12 cellular contexts compared by ENCODE assay signal in genomic region chr15:65083262-65083701, GRCh38. TPM values are rescaled to one million over a fixed set of nuclear protein-coding genes. Genes with fewer than 3 reads are reported as not detected.
A peak's percentile ranks its signal among the peaks of the same experiment; 100 is the strongest.
DNase-seq lines count a peak whose midpoint lies in the region; ATAC-seq and TF ChIP-seq lines count a peak whose summit lies in the region.
"Had no signal": no experiment of that assay in that cellular context is flagged by ENCODE, and none has a peak within 500 bp of the region (broad histone marks: within the 10 kb centered on the region; RNA-seq: fewer than 3 reads in every experiment).

No MANE protein-coding gene starts in this region.

- H3K4me3 Mint-ChIP-seq in chondrocyte (ENCODE audit: unreplicated experiment) (no peak overlapping the region), type B pancreatic cell (peak overlapping the region; percentile 51)

- peak in 1 of 5 donors; percentile 21 for DNase-seq in heart left ventricle
- no peak for DNase-seq in cardiac septum (ENCODE audit: low spot score)
- DNase-seq in chondrocyte (ENCODE audit: low spot score), result no peak
- DNase-seq in left kidney (ENCODE audit: low read depth, low spot score), result peak; percentile 93
- DNase-seq in type B pancreatic cell (ENCODE audit: extremely low spot score, unreplicated experiment), result no peak
- DNase-seq in lower leg skin (ENCODE audit: low spot score in 2 of 2), result no peak
- no peak for DNase-seq in GDM1 (lab: John Stamatoyannopoulos, UW)
- no peak for DNase-seq in Kasumi-1 (lab: John Stamatoyannopoulos, UW)
- DNase-seq: cortex of kidney, RPMI8226 had no signal

- TF ChIP-seq POLR2A in heart left ventricle (IDR thresholded peaks at IDR 0.05) (no peak), lower leg skin (IDR thresholded peaks at IDR 0.05) (no peak)

- intact Hi-C loops in heart left ventricle (cut with DNase I) (loop anchor here in 3 of 10 donors (1.0 to 10.0 kb wide), 4 partner anchors 28 to 50 kb away; no protein-coding TSS in a partner anchor), cardiac septum (cut with DNase I) (loop anchor here (2.0 kb wide), 1 partner anchor 28 kb away; no protein-coding TSS in a partner anchor), lower leg skin (cut with DNase I; ENCODE audit: low total_unique reads) (no loop called here)

- 47 to 55% (median 48%) methylated on average over 7 of the region's 7 CpGs for WGBS in heart left ventricle, 4 donors
- 73 to 77% methylated on average over 7 of the region's 7 CpGs for WGBS in lower leg skin, 2 donors

- H3K27ac ChIP-seq in heart left ventricle, result peak overlapping the region in 3 of 12 donors; percentile 11 to 92 (median 34)

- no peaks in the 10 kb centered on the region for H3K9me3 ChIP-seq in heart left ventricle
- H3K9me3 ChIP-seq: mucosa of descending colon had no signal

- peak in 8 of 12 donors; percentile 11 to 53 (median 40) for TF ChIP-seq CTCF in heart left ventricle (IDR thresholded peaks at IDR 0.05)
- peak; percentile 79 for TF ChIP-seq CTCF in chondrocyte (IDR thresholded peaks at IDR 0.05)
- peak; percentile 58 for TF ChIP-seq CTCF in type B pancreatic cell (conservative IDR thresholded peaks at IDR 0.05)
- no peak for TF ChIP-seq CTCF in lower leg skin (IDR thresholded peaks at IDR 0.05)

- H3K4me1 ChIP-seq in heart left ventricle, result peaks cover 8 to 87% (median 43%) of the 10 kb centered on the region in 12 donors

- H3K9me3 Mint-ChIP-seq in chondrocyte (ENCODE audit: low read depth), result no peaks in the 10 kb centered on the region
- H3K9me3 Mint-ChIP-seq in type B pancreatic cell, result no peaks in the 10 kb centered on the region

- H3K27ac Mint-ChIP-seq in chondrocyte (ENCODE audit: unreplicated experiment), result no peak overlapping the region
- peak overlapping the region; percentile 72 for H3K27ac Mint-ChIP-seq in type B pancreatic cell

- H3K27me3 ChIP-seq in heart left ventricle, result peaks cover 0 to 4% (median 0%) of the 10 kb centered on the region in 9 donors

- ATAC-seq in heart left ventricle, result no peak

- no peaks in the 10 kb centered on the region for H3K36me3 ChIP-seq in heart left ventricle

- H3K27me3 Mint-ChIP-seq in chondrocyte (ENCODE audit: low read depth) (peaks cover 26% of the 10 kb centered on the region), type B pancreatic cell (peaks cover 57% of the 10 kb centered on the region)

- H3K4me1 Mint-ChIP-seq in chondrocyte (ENCODE audit: low read depth) (peaks cover 38% of the 10 kb centered on the region), type B pancreatic cell (ENCODE audit: unreplicated experiment) (peaks cover 57% of the 10 kb centered on the region)

- H3K4me3 ChIP-seq in heart left ventricle (no peak overlapping the region), lower leg skin (ENCODE audit: low read depth, poor library complexity, severe bottlenecking) (no peak overlapping the region)
- H3K4me3 ChIP-seq: mucosa of descending colon had no signal

- H3K36me3 Mint-ChIP-seq in chondrocyte (ENCODE audit: low read depth) (no peaks in the 10 kb centered on the region), type B pancreatic cell (no peaks in the 10 kb centered on the region)

RNA-seq across cellular contexts. Expression of gene KBTBD13, which starts 6.7 kb away (rescaled TPM):
- total RNA-seq in heart left ventricle, result 10 to 100 TPM in 1 of 9 donors, 1 to 10 TPM in 8; 3.2 to 11.8 (median 4.2) TPM
- polyA plus RNA-seq in heart left ventricle, result 1 to 10 TPM in 1 of 2 donors, under 1 TPM in 1; 0.78 to 9.0 TPM
- 3.3 TPM for total RNA-seq in cardiac septum
- total RNA-seq in chondrocyte, result not detected in 3 replicates
- not detected in 2 replicates for total RNA-seq in type B pancreatic cell (ENCODE audit: low replicate concordance)
- not detected for total RNA-seq in lower leg skin
- total RNA-seq: LHCN-M2 had no signal

RNA-seq across cellular contexts. Expression of gene RASL12, which starts 15.5 kb away (rescaled TPM):
- total RNA-seq in heart left ventricle (10 to 100 TPM in 7 of 9 donors, 1 to 10 TPM in 2; 8.3 to 35.0 (median 12.2) TPM), cardiac septum (11.5 TPM), chondrocyte (1.7 to 13.1 TPM (median 12.7 TPM) in 3 replicates), type B pancreatic cell (ENCODE audit: low replicate concordance) (0.33 and 4.0 TPM in 2 replicates), lower leg skin (10 to 100 TPM in 1 of 4 donors, 1 to 10 TPM in 3; 1.7 to 18.9 (median 7.7) TPM)
- polyA plus RNA-seq in heart left ventricle, result 10 to 100 TPM; 13.3 to 13.7 TPM
- total RNA-seq: LHCN-M2 had no signal

RNA-seq across cellular contexts. Expression of gene UBAP1L, which starts 31.7 kb away (rescaled TPM):
- total RNA-seq in heart left ventricle (1 to 10 TPM in 7 of 9 donors, under 1 TPM in 2; 0.93 to 2.2 (median 1.3) TPM), cardiac septum (2.4 TPM), chondrocyte (2.3 to 4.8 TPM (median 2.5 TPM) in 3 replicates), type B pancreatic cell (ENCODE audit: low replicate concordance) (2.6 and 6.0 TPM in 2 replicates), lower leg skin (1 to 10 TPM; 1.7 to 3.3 (median 3.0) TPM)
- 1 to 10 TPM in 1 of 2 donors, under 1 TPM in 1; 0.51 to 1.8 TPM for polyA plus RNA-seq in heart left ventricle

RNA-seq across cellular contexts. Expression of gene SLC51B, which starts 38.1 kb away (rescaled TPM):
- total RNA-seq in heart left ventricle (not detected), cardiac septum (not detected), chondrocyte (not detected in 3 replicates), type B pancreatic cell (ENCODE audit: low replicate concordance) (1.2 and 5.7 TPM in 2 replicates), lower leg skin (under 1 TPM in 1 of 4 donors, not detected in 3; 0.65 TPM)
- under 1 TPM in 1 of 2 donors, not detected in 1; 0.08 TPM for polyA plus RNA-seq in heart left ventricle

RNA-seq across cellular contexts. Expression of gene PDCD7, which starts 50.3 kb away (rescaled TPM):
- total RNA-seq in heart left ventricle (10 to 100 TPM in 8 of 9 donors, 1 to 10 TPM in 1; 9.5 to 21.9 (median 13.9) TPM), cardiac septum (17.4 TPM), chondrocyte (14.7 to 24.5 TPM (median 15.1 TPM) in 3 replicates), type B pancreatic cell (ENCODE audit: low replicate concordance) (22.2 and 38.9 TPM in 2 replicates), lower leg skin (10 to 100 TPM; 21.0 to 33.5 (median 27.0) TPM)
- 10 to 100 TPM; 10.6 to 11.1 TPM for polyA plus RNA-seq in heart left ventricle

Comparison
In these comparisons a context has a peak if more than half of its experiments do, and no peak if none do; other contexts are left out.
1. CTCF ChIP-seq: peak in heart left ventricle (8 of 12), chondrocyte (single experiment) and type B pancreatic cell (single experiment); none in lower leg skin (0 of 3).